8 cellular contexts compared by ENCODE assay signal in the genomic region with DNA sequence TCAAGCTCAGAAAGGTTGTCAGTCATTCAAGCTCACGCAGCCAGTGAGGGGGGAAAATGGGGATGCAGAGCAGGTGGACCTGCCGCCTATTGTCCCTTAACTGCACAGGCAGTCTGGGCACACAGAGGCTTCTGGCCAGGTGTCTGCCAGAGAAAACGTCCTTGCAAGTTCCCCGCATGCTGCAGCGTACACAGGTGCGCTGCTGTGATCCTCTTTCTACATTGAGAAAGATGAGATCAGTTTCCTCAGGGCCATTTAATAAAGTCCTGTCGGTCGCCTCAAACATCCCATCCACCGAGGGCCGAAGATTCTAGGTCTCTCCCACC. TPM values are rescaled to one million over a fixed set of nuclear protein-coding genes. Genes with fewer than 3 reads are reported as not detected.
DNase-seq lines count a peak whose midpoint lies in the region; ATAC-seq lines count a peak whose summit lies in the region.

No MANE protein-coding gene starts in this region.

- CTCF ChIA-PET in CD8-positive, alpha-beta memory T cell (lab: Charles Lee) = interaction anchor here (0.8 to 2.1 kb wide), 4 partner anchors 13 to 349 kb away, joined by 3 to 9 read pairs (median 4); no protein-coding TSS in a partner anchor

- H3K27me3 ChIP-seq in CD8-positive, alpha-beta memory T cell (ENCODE audit: insufficient read depth, low read length, poor library complexity, severe bottlenecking) = no peaks in the 10 kb centered on the region
- H3K27me3 ChIP-seq in effector memory CD4-positive, alpha-beta T cell (replicated peaks; ENCODE audit: control insufficient read depth, insufficient read depth, low read length, poor library complexity, severe bottlenecking) = no peaks in the 10 kb centered on the region
- H3K27me3 ChIP-seq in neuron (ENCODE audit: insufficient read depth, low read length) = peaks cover 3% of the 10 kb centered on the region

- no peaks in the 10 kb centered on the region for H3K9me3 Mint-ChIP-seq in CD8-positive, alpha-beta memory T cell

- peak overlapping the region; percentile 93 to 100 (median 98) for H3K27ac Mint-ChIP-seq in CD8-positive, alpha-beta memory T cell

- H3K4me3 ChIP-seq in CD8-positive, alpha-beta memory T cell (ENCODE audit: low read length) = peak overlapping the region; percentile 90
- peak overlapping the region; percentile 41 for H3K4me3 ChIP-seq in effector memory CD4-positive, alpha-beta T cell (ENCODE audit: insufficient read depth, low read depth, low read length, poor library complexity, severe bottlenecking)
- peak overlapping the region; percentile 79 for H3K4me3 ChIP-seq in neuron (ENCODE audit: low read length)

- H3K4me1 ChIP-seq in CD8-positive, alpha-beta memory T cell (ENCODE audit: insufficient read depth, low read length) = peaks cover 22% of the 10 kb centered on the region
- H3K4me1 ChIP-seq in effector memory CD4-positive, alpha-beta T cell (ENCODE audit: control insufficient read depth, insufficient read depth, low read length, poor library complexity, severe bottlenecking) = peaks cover 15% of the 10 kb centered on the region
- peaks cover 17% of the 10 kb centered on the region for H3K4me1 ChIP-seq in neuron (ENCODE audit: insufficient read depth, low read length)

- POLR2A ChIA-PET in CD8-positive, alpha-beta memory T cell (lab: Charles Lee) = interaction anchor here (0.6 to 1.5 kb wide), 3 partner anchors 180 to 767 kb away, joined by 3 to 7 read pairs (median 4); a partner anchor contains a TSS

- H3K36me3 Mint-ChIP-seq in CD8-positive, alpha-beta memory T cell = peaks cover 0 to 14% (median 0%) of the 10 kb centered on the region in 3 donors

- H3K4me3 Mint-ChIP-seq in CD8-positive, alpha-beta memory T cell = peak overlapping the region; percentile 92 to 96 (median 95)

- no peak for DNase-seq in CD8-positive, alpha-beta memory T cell
- DNase-seq in NCI-H1105 (lab: John Stamatoyannopoulos, UW) = peak; percentile 36
- no peak for DNase-seq in effector memory CD4-positive, alpha-beta T cell

- H3K9me3 ChIP-seq in CD8-positive, alpha-beta memory T cell (ENCODE audit: low read length) = no peaks in the 10 kb centered on the region
- no peaks in the 10 kb centered on the region for H3K9me3 ChIP-seq in effector memory CD4-positive, alpha-beta T cell (ENCODE audit: control insufficient read depth, low read length)
- no peaks in the 10 kb centered on the region for H3K9me3 ChIP-seq in neuron (ENCODE audit: low read length)

- H3K4me1 Mint-ChIP-seq in CD8-positive, alpha-beta memory T cell = peaks cover 34 to 42% (median 39%) of the 10 kb centered on the region in 3 donors

- H3K36me3 ChIP-seq in CD8-positive, alpha-beta memory T cell (ENCODE audit: insufficient read depth, low read length) = no peaks in the 10 kb centered on the region
- H3K36me3 ChIP-seq in effector memory CD4-positive, alpha-beta T cell (ENCODE audit: control insufficient read depth, insufficient read depth, low read length) = no peaks in the 10 kb centered on the region
- no peaks in the 10 kb centered on the region for H3K36me3 ChIP-seq in neuron (ENCODE audit: insufficient read depth, low read length)

- H3K27ac ChIP-seq in CD8-positive, alpha-beta memory T cell (ENCODE audit: low read depth, low read length) = peak overlapping the region; percentile 85
- H3K27ac ChIP-seq in effector memory CD4-positive, alpha-beta T cell (ENCODE audit: insufficient read depth, low read length, poor library complexity, severe bottlenecking) = peak overlapping the region; percentile 76

- no peaks in the 10 kb centered on the region for H3K27me3 Mint-ChIP-seq in CD8-positive, alpha-beta memory T cell

- ATAC-seq in GM19467 (IDR thresholded peaks at IDR 0.05; ENCODE audit: unreplicated experiment) (no peak), GM21737 (IDR thresholded peaks at IDR 0.05; ENCODE audit: unreplicated experiment) (no peak), GM21423 (IDR thresholded peaks at IDR 0.05; ENCODE audit: unreplicated experiment) (no peak), HG02610 (IDR thresholded peaks at IDR 0.05; ENCODE audit: unreplicated experiment) (no peak)

- peak overlapping the region; percentile 81 for H2AFZ ChIP-seq in neuron (ENCODE audit: low read depth, low read length)

RNA-seq across cellular contexts. Expression of a gene that starts 0.4 kb away (rescaled TPM):
- 10 to 100 TPM; 29.8 to 30.3 TPM for total RNA-seq in CD8-positive, alpha-beta memory T cell
- 13.1 TPM for polyA plus RNA-seq in CD8-positive, alpha-beta memory T cell
